In the genomic region with DNA sequence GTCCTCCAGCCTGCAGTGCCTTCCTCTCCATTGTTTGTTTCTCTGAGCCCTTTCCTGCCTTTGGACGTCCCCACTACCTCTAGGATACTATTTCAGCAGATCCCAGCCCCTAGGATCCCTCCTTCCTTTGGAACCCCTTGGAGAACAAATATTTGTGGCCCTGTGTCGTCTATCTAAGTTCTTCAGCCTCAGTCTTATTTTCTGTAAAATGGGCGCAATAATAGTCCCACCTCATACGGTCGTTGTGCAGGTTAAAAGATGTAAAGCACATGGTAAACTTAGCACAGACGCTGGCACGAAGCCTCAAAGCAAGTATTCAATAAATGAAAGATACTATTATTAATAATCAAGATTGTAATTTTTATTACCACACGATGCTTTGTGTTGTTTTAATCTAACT, we compare ENCODE assay signal across 32 cellular contexts.
"Had no signal": no experiment of that assay in that cellular context is flagged by ENCODE, and none has a peak within 500 bp of the region (broad histone marks: within the 10 kb centered on the region; RNA-seq: fewer than 3 reads in every experiment).

No MANE protein-coding gene starts in this region.

- H3K9me3 ChIP-seq: ovary, psoas muscle, spleen, stomach, thoracic aorta, thyroid gland, tibial nerve, upper lobe of left lung, vagina had no signal

- H3K36me3 ChIP-seq: ovary, spleen, stomach, thoracic aorta, thyroid gland, tibial nerve, upper lobe of left lung, vagina had no signal

- H2AFZ ChIP-seq: parathyroid adenoma had no signal

- H3K4me1 Mint-ChIP-seq: naive B cell; neural crest cell; stimulated activated naive B cell treated with anti-CD40 and anti-IgM and Interleukin-4, amounts not matched to agents 10 μg/mL and 1 μg/mL and 100 μg/mL, for 72 hours had no signal

- H3K27ac ChIP-seq: ovary, parathyroid adenoma, psoas muscle, skin epidermis, spleen, stomach, thoracic aorta, thyroid gland, tibial nerve, upper lobe of left lung, vagina had no signal

- H3K4me2 ChIP-seq: smooth muscle cell had no signal

- H3K4me3 Mint-ChIP-seq: naive B cell; naive thymus-derived CD8-positive, alpha-beta T cell; natural killer cell treated with Interleukin-12 subunit alpha and Interleukin-12 subunit beta and Interleukin-15 and Interleukin-18, amount 100 ng/mL, for 72 hours; nephron progenitor cell; neural crest cell; stimulated activated naive B cell treated with anti-CD40 and anti-IgM and Interleukin-4, amounts not matched to agents 10 μg/mL and 1 μg/mL and 100 μg/mL, for 72 hours; stimulated activated naive CD8-positive, alpha-beta T cell treated with anti-CD3 and anti-CD28 coated beads, Interleukin-15, Interleukin-2, amounts not matched to agents 100 ng/mL and 50 ng/mL, for 24 hours had no signal

- H3K27ac Mint-ChIP-seq: natural killer cell treated with Interleukin-12 subunit alpha and Interleukin-12 subunit beta and Interleukin-15 and Interleukin-18, amount 100 ng/mL, for 72 hours; nephron progenitor cell; progenitor cell of endocrine pancreas; stimulated activated naive B cell treated with anti-CD40 and anti-IgM and Interleukin-4, amounts not matched to agents 10 μg/mL and 1 μg/mL and 100 μg/mL, for 72 hours; stimulated activated naive CD8-positive, alpha-beta T cell treated with anti-CD3 and anti-CD28 coated beads, Interleukin-15, Interleukin-2, amounts not matched to agents 100 ng/mL and 50 ng/mL, for 24 hours had no signal

- H3K4me3 ChIP-seq: ovary, psoas muscle, skin epidermis, smooth muscle cell, spleen, stomach, thoracic aorta, thyroid gland, tibial nerve, upper lobe of left lung, vagina had no signal

- FAIRE-seq: urothelium cell line had no signal

- H3K79me2 ChIP-seq: parathyroid adenoma had no signal

- ATAC-seq: naive thymus-derived CD8-positive, alpha-beta T cell; natural killer cell treated with Interleukin-12 subunit alpha and Interleukin-12 subunit beta and Interleukin-15 and Interleukin-18, amount 100 ng/mL, for 72 hours; psoas muscle; right cardiac atrium; sciatic nerve; stimulated activated naive B cell treated with anti-CD40 and anti-IgM and Interleukin-4, amounts not matched to agents 10 μg/mL and 1 μg/mL and 100 μg/mL, for 72 hours had no signal

- H3K36me3 Mint-ChIP-seq: naive B cell; naive thymus-derived CD8-positive, alpha-beta T cell; natural killer cell treated with Interleukin-12 subunit alpha and Interleukin-12 subunit beta and Interleukin-15 and Interleukin-18, amount 100 ng/mL, for 72 hours; stimulated activated naive B cell treated with anti-CD40 and anti-IgM and Interleukin-4, amounts not matched to agents 10 μg/mL and 1 μg/mL and 100 μg/mL, for 72 hours had no signal

- H3K9ac ChIP-seq: parathyroid adenoma had no signal

- H3K27me3 ChIP-seq: ovary, thyroid gland, tibial nerve, upper lobe of left lung, vagina had no signal

- H3K9me3 Mint-ChIP-seq: naive B cell; naive thymus-derived CD8-positive, alpha-beta T cell; natural killer cell treated with Interleukin-12 subunit alpha and Interleukin-12 subunit beta and Interleukin-15 and Interleukin-18, amount 100 ng/mL, for 72 hours; nephron progenitor cell; neural crest cell; stimulated activated naive B cell treated with anti-CD40 and anti-IgM and Interleukin-4, amounts not matched to agents 10 μg/mL and 1 μg/mL and 100 μg/mL, for 72 hours; stimulated activated naive CD8-positive, alpha-beta T cell treated with anti-CD3 and anti-CD28 coated beads, Interleukin-15, Interleukin-2, amounts not matched to agents 100 ng/mL and 50 ng/mL, for 24 hours had no signal

- H3K4me1 ChIP-seq: parathyroid adenoma, psoas muscle, spleen, stomach, thyroid gland, tibial nerve, upper lobe of left lung, vagina had no signal

- DNase-seq: naive B cell; naive thymus-derived CD8-positive, alpha-beta T cell; nephron progenitor cell; occipital lobe; ovary; posterior cingulate gyrus; psoas muscle; right cardiac atrium; spleen; stimulated activated CD4-positive, alpha-beta T cell treated with anti-CD3 and anti-CD28 coated beads, Interleukin-12 subunit alpha, Interleukin-12 subunit beta, amount 100 ng/mL, for 4 hours; stimulated activated CD4-positive, alpha-beta T cell treated with anti-CD3 and anti-CD28 coated beads, Interleukin-1b, Interleukin-23, amount 100 ng/mL, for 48 hours; stimulated activated CD4-positive, alpha-beta T cell treated with anti-CD3 and anti-CD28 coated beads, Interleukin-4, amount 100 ng/mL, for 1 hour; stimulated activated CD4-positive, alpha-beta T cell treated with anti-CD3 and anti-CD28 coated beads, Interleukin-4, amount 100 ng/mL, for 4 hours; stimulated activated CD8-positive, alpha-beta memory T cell treated with anti-CD3 and anti-CD28 coated beads, Interleukin-4, amount 100 ng/mL, for 48 hours; stimulated activated naive B cell treated with anti-CD40 and anti-IgM and Interleukin-4, amounts not matched to agents 10 μg/mL and 1 μg/mL and 100 μg/mL, for 72 hours; stimulated activated naive CD4-positive, alpha-beta T cell treated with Interleukin-2 at 50 U/mL for 16 hours; stomach; thyroid gland; trophoblast cell; upper lobe of left lung had no signal
